In the genomic region with DNA sequence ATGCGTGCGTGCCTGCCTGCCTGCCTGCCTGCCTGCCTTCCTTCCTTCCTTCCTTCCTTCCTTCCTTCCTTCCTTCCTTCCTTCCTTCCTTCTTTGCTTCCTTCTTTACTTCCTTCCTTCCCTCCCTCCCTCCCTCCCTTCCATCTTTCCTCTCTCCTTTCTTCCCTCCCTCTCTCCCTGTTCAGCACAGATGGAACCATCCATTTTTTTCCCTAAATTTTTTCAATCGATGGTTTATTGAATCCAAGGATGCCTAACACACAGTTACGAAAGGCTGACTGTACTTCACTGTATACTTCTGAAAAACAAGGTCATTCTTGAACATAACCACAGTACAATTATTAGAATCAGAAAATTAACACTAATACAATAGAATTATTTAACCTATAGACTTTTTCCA, we compare ENCODE assay signal across 6 cellular contexts. TPM values are rescaled to one million over a fixed set of nuclear protein-coding genes. Genes with fewer than 3 reads are reported as not detected.
"Had no signal": no experiment of that assay in that cellular context is flagged by ENCODE, and none has a peak within 500 bp of the region (broad histone marks: within the 10 kb centered on the region; RNA-seq: fewer than 3 reads in every experiment).

No MANE protein-coding gene starts in this region.

- H3K4me3 ChIP-seq: K562 had no signal

- DNase-seq: IMR-90, KBM-7, KG1 had no signal

- H3K27ac ChIP-seq: HL-60 had no signal

RNA-seq across cellular contexts. Expression of a gene that starts 53.8 kb away (rescaled TPM):
- total RNA-seq: HepG2 had no signal
